Comparison of ENCODE assay signal across 15 cellular contexts in the genomic region with DNA sequence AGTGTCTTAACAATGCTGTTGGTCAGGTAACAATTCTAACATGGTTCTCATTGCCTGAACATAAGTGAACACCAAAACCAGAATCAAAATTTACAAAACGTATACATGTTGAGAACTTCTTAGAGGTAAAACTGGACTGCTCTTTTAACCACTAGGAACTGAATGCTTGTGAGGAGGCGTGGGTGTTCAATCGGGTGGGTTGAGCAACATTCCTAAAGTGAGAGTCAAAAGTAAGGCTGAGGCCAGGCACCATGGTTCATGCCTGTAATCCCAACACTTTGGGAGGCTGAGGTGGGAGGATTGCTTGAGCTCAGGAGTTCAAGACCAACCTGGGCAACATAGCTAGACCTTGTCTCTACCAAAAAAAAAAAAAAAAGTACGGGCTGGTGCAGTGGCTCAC.
"Had no signal": no experiment of that assay in that cellular context is flagged by ENCODE, and none has a peak within 500 bp of the region (broad histone marks: within the 10 kb centered on the region; RNA-seq: fewer than 3 reads in every experiment).

No MANE protein-coding gene starts in this region.

- H3K36me3 ChIP-seq: prostate gland had no signal

- ATAC-seq: activated CD4-positive, alpha-beta T cell treated with anti-CD3 and anti-CD28 coated beads for 36 hours; activated naive CD8-positive, alpha-beta T cell treated with anti-CD3 and anti-CD28 coated beads, Interleukin-2, amount 50 U/mL, for 24 hours; left cardiac atrium; mucosa of descending colon; naive thymus-derived CD8-positive, alpha-beta T cell; sciatic nerve had no signal

- H3K4me3 ChIP-seq: mucosa of descending colon, prostate gland had no signal

- DNase-seq: activated CD4-positive, alpha-beta memory T cell treated with anti-CD3 and anti-CD28 coated beads, Interleukin-2, amount 10 ng/mL, durations not matched to agents 7 days and 5 days; activated CD4-positive, alpha-beta T cell treated with anti-CD3 and anti-CD28 coated beads for 36 hours; activated naive CD4-positive, alpha-beta T cell treated with Interleukin-2 at 50 U/mL for 16 hours; activated naive CD8-positive, alpha-beta T cell treated with anti-CD3 and anti-CD28 coated beads, Interleukin-2, amount 50 U/mL, for 24 hours; central memory CD4-positive, alpha-beta T cell; effector memory CD4-positive, alpha-beta T cell; hypothalamus; left cardiac atrium; mucosa of descending colon; naive thymus-derived CD8-positive, alpha-beta T cell; stimulated activated CD4-positive, alpha-beta T cell treated with anti-CD3 and anti-CD28 coated beads, Interleukin-12 subunit alpha, Interleukin-12 subunit beta, amount 100 ng/mL, for 4 hours; stimulated activated naive CD4-positive, alpha-beta T cell treated with Interleukin-2 at 50 U/mL for 16 hours; T-helper 9 cell had no signal
